21 cellular contexts compared by ENCODE assay signal in the genomic region with DNA sequence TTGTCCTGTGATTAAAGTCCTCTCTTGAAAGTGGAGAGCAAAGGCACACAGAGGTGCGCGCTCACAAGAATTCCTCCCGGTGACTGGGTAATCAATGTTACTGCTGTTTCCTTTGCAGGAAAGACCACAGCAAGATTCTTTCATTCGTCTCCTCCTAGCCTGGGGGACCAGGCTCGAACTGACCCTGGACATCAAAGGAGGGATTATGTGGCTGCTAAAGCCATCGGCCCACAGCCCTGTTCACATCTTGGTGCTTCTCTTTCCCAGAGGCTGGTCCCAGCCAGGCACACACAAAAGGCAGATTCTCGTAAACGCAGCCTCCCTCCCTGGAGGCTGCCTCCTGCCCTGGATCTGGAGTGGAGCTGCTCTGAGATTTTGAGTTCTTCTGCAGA.
DNase-seq lines count a peak whose midpoint lies in the region; ATAC-seq, FAIRE-seq and TF ChIP-seq lines count a peak whose summit lies in the region.
"Had no signal": no experiment of that assay in that cellular context is flagged by ENCODE, and none has a peak within 500 bp of the region (broad histone marks: within the 10 kb centered on the region; RNA-seq: fewer than 3 reads in every experiment).

No MANE protein-coding gene starts in this region.

- H3K4me1 Mint-ChIP-seq in astrocyte (ENCODE audit: low read depth, unreplicated experiment), result peaks cover 30% of the 10 kb centered on the region

- TF ChIP-seq CTCF in 22Rv1 (IDR thresholded peaks at IDR 0.05), result no peak
- no peak for TF ChIP-seq CTCF in astrocyte (IDR thresholded peaks at IDR 0.05; ENCODE audit: insufficient read depth, low read depth, low read length)

- no peak overlapping the region for H3K4me3 Mint-ChIP-seq in astrocyte (ENCODE audit: unreplicated experiment)
- H3K4me3 Mint-ChIP-seq: activated naive CD4-positive, alpha-beta T cell treated with anti-CD3 and anti-CD28 coated beads for 36 hours; CD4-positive, CD25-positive, alpha-beta regulatory T cell; stimulated activated effector memory CD8-positive, alpha-beta T cell treated with anti-CD3 and anti-CD28 coated beads, Interleukin-12 subunit alpha, Interleukin-12 subunit beta, amount 100 ng/mL, for 72 hours had no signal

- intact Hi-C loops in sciatic nerve (cut with DNase I), result no loop called here

- DNase-seq in astrocyte (ENCODE audit: low read depth), result no peak
- peak; percentile 93 for DNase-seq in islet precursor cell
- DNase-seq in sciatic nerve (ENCODE audit: low spot score), result peak; percentile 47
- no peak for DNase-seq in HK-2 (ENCODE audit: unreplicated experiment)
- DNase-seq in NCI-H345 (lab: John Stamatoyannopoulos, UW), result no peak
- DNase-seq in activated gamma-delta T cell treated with Interleukin-2 at 50 U/mL for 16 hours, result no peak
- DNase-seq: ACHN; activated CD8-positive, alpha-beta memory T cell treated with anti-CD3 and anti-CD28 coated beads, Interleukin-2, amount 50 U/mL, for 48 hours; activated naive CD4-positive, alpha-beta T cell treated with anti-CD3 and anti-CD28 coated beads for 36 hours; CD4-positive, CD25-positive, alpha-beta regulatory T cell; DND-41; mesenchymal stem cell; MV-4-11; NCI-H2029; NCI-H510A; SJCRH30 had no signal

- peaks cover 39% of the 10 kb centered on the region for H3K4me1 ChIP-seq in astrocyte (ENCODE audit: insufficient read depth, low read length)

- no peak overlapping the region for H3K9ac ChIP-seq in astrocyte (ENCODE audit: low read length)

- peak overlapping the region; percentile 51 for H3K27ac Mint-ChIP-seq in astrocyte (ENCODE audit: unreplicated experiment)
- H3K27ac Mint-ChIP-seq: activated naive CD4-positive, alpha-beta T cell treated with anti-CD3 and anti-CD28 coated beads for 36 hours; CD4-positive, CD25-positive, alpha-beta regulatory T cell; stimulated activated effector memory CD8-positive, alpha-beta T cell treated with anti-CD3 and anti-CD28 coated beads, Interleukin-12 subunit alpha, Interleukin-12 subunit beta, amount 100 ng/mL, for 72 hours had no signal

- H3K9me3 Mint-ChIP-seq in astrocyte (ENCODE audit: unreplicated experiment), result no peaks in the 10 kb centered on the region
- H3K9me3 Mint-ChIP-seq: activated naive CD4-positive, alpha-beta T cell treated with anti-CD3 and anti-CD28 coated beads for 36 hours; CD4-positive, CD25-positive, alpha-beta regulatory T cell; stimulated activated effector memory CD8-positive, alpha-beta T cell treated with anti-CD3 and anti-CD28 coated beads, Interleukin-12 subunit alpha, Interleukin-12 subunit beta, amount 100 ng/mL, for 72 hours had no signal

- peaks cover 41% of the 10 kb centered on the region for H3K79me2 ChIP-seq in astrocyte (ENCODE audit: insufficient read depth, low read length)

- H4K20me1 ChIP-seq in astrocyte (ENCODE audit: insufficient read depth, low read length), result peaks cover 58% of the 10 kb centered on the region

- H3K36me3 Mint-ChIP-seq in astrocyte (ENCODE audit: low read depth, unreplicated experiment), result peaks cover 41% of the 10 kb centered on the region

- ATAC-seq in sciatic nerve (no peak), HG03039 (IDR thresholded peaks at IDR 0.05; ENCODE audit: unreplicated experiment) (no peak)
- ATAC-seq: stimulated activated effector memory CD8-positive, alpha-beta T cell treated with anti-CD3 and anti-CD28 coated beads, Interleukin-12 subunit alpha, Interleukin-12 subunit beta, amount 100 ng/mL, for 72 hours had no signal

- H3K27me3 ChIP-seq in astrocyte (ENCODE audit: insufficient read depth, low read length), result no peaks in the 10 kb centered on the region
- H3K27me3 ChIP-seq: SJCRH30 had no signal

- no peaks in the 10 kb centered on the region for H3K27me3 Mint-ChIP-seq in astrocyte (ENCODE audit: low read depth, unreplicated experiment)
- H3K27me3 Mint-ChIP-seq: CD4-positive, CD25-positive, alpha-beta regulatory T cell had no signal

- no peaks in the 10 kb centered on the region for H3K9me3 ChIP-seq in astrocyte (ENCODE audit: insufficient read depth, low read depth, low read length)
- H3K9me3 ChIP-seq: SJCRH30 had no signal

- H3K27ac ChIP-seq in 22Rv1 (peak overlapping the region; percentile 13; the same call in 1 of the 2 replicates), astrocyte (ENCODE audit: low read depth, low read length) (no peak overlapping the region)
- H3K27ac ChIP-seq: SJCRH30 had no signal

- H3K36me3 ChIP-seq in astrocyte (ENCODE audit: insufficient read depth, low read length), result peaks cover 50% of the 10 kb centered on the region

- H2AFZ ChIP-seq in astrocyte (ENCODE audit: low read depth, low read length), result no peak overlapping the region

- H3K4me3 ChIP-seq in astrocyte (ENCODE audit: insufficient read depth, low read depth, low read length), result no peak overlapping the region
- H3K4me3 ChIP-seq: SJCRH30 had no signal

- no peak overlapping the region for H3K4me2 ChIP-seq in astrocyte (ENCODE audit: low read length)

- FAIRE-seq in astrocyte (lab: Jason Lieb, UNC), result no peak
- FAIRE-seq: endometrium, frontal cortex had no signal

Comparison
In these comparisons a context has a peak if more than half of its experiments do, and no peak if none do; other contexts are left out.
1. DNase-seq: peak in islet precursor cell (single experiment) and sciatic nerve (single experiment); none in astrocyte (single experiment), HK-2 (single experiment), NCI-H345 (single experiment) and activated gamma-delta T cell treated with Interleukin-2 at 50 U/mL for 16 hours (single experiment).